ENCODE assay signal across 8 cellular contexts in the genomic region with DNA sequence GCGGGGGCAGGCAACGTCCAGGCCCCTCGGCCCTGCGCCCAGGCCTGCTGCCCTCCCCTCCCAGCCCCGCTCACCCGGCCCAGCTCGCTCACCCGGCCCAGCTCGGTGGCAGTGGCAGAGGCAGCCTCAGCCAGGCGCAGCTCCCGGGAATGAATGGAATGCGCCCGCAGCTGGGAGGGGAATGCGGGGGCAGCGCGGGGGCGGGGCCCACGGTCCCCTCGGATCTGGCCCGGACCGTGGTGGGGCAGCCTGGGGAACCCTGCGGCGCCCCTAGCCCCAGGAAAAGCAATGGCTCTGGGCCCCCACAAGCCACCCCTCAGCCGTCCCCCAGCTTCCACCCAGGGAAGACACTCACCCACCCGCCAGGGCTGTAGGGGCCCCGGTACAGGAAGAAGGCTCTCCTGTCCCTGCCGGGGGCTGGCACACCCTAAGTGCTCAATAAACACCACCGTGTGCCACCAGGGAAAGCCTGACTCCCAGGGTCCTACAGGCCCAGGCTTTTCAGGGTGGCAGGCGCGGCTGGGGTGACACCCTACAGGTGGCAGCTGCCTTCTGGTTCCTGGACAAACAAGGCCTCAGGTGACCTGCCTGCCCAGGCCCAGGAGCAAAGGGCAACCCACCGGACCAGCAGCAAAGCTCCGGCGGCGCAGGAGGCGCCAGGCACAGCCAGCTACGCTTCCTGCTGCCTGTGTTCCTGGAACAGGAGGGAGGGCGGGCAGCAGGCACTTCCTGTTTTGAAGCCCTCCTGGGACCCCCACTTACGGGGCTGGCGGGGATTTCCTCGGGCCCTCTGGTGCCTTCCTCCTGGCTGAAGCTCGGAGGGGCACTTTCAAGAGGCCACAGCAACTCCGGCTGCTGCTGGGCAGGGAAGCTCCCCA. TPM values are rescaled to one million over a fixed set of nuclear protein-coding genes. Genes with fewer than 3 reads are reported as not detected.
DNase-seq lines count a peak whose midpoint lies in the region; ATAC-seq and TF ChIP-seq lines count a peak whose summit lies in the region.

No MANE protein-coding gene starts in this region.

- TF ChIP-seq CTCF in hepatocyte (IDR thresholded peaks at IDR 0.05; ENCODE audit: poor library complexity) = no peak

- no peak overlapping the region for H2AFZ ChIP-seq in hepatocyte

- WGBS in hepatocyte (ENCODE audit: low lambda C conversion rate, missing lambda C conversion rate) = 15% methylated on average over 24 of the region's 42 CpGs

- no peak overlapping the region for H3K4me3 ChIP-seq in hepatocyte
- H3K4me3 ChIP-seq in skeletal muscle tissue (ENCODE audit: low read length in 3 of 3) = peak overlapping the region in 1 of 3 donors; percentile 49

- peak overlapping the region; percentile 83 for H3K4me2 ChIP-seq in hepatocyte

- H3K36me3 ChIP-seq in hepatocyte (replicated peaks; ENCODE audit: insufficient read depth, low read depth) = no peaks in the 10 kb centered on the region
- peaks cover 12 to 15% (median 14%) of the 10 kb centered on the region in 3 donors for H3K36me3 ChIP-seq in skeletal muscle tissue (ENCODE audit: control insufficient read depth in 3 of 3, insufficient read depth in 3 of 3, low read length in 3 of 3)

- H3K9me3 ChIP-seq in hepatocyte (ENCODE audit: low read depth) = no peaks in the 10 kb centered on the region
- no peaks in the 10 kb centered on the region for H3K9me3 ChIP-seq in skeletal muscle tissue (ENCODE audit: control insufficient read depth in 3 of 3, low read length in 3 of 3)

- H3K9me2 ChIP-seq in hepatocyte (replicated peaks; ENCODE audit: insufficient read depth) = no peaks in the 10 kb centered on the region

- H4K20me1 ChIP-seq in hepatocyte (ENCODE audit: insufficient read depth, poor library complexity, severe bottlenecking) = peaks cover 76% of the 10 kb centered on the region

- H3K9ac ChIP-seq in skeletal muscle tissue (ENCODE audit: low read depth in 1 of 3, low read length in 3 of 3) = peak overlapping the region in 2 of 3 donors; percentile 40 to 43

- peaks cover 97% of the 10 kb centered on the region for H3K79me2 ChIP-seq in hepatocyte

- peak; percentile 89 for DNase-seq in HT-29 (ENCODE audit: low spot score)
- DNase-seq in amniotic epithelial cell (ENCODE audit: low read depth) = peak; percentile 84
- DNase-seq in hepatocyte (ENCODE audit: low spot score) = peak; percentile 86
- no peak for DNase-seq in MV-4-11 (lab: John Stamatoyannopoulos, UW)
- DNase-seq in activated naive CD4-positive, alpha-beta T cell treated with anti-CD3 and anti-CD28 coated beads, Interleukin-2, amount 50 U/mL, for 16 hours = no peak
- DNase-seq in NCI-H526 treated with DMSO at 0.1 percent for 48 hours (lab: John Stamatoyannopoulos, UW) = no peak

- H3K27ac ChIP-seq in hepatocyte (peak overlapping the region; percentile 99), skeletal muscle tissue (ENCODE audit: low read depth, low read length) (peak overlapping the region; percentile 51)

- no peak for ATAC-seq in HG03095 (IDR thresholded peaks at IDR 0.05; ENCODE audit: unreplicated experiment)

- H3K4me1 ChIP-seq in hepatocyte (ENCODE audit: insufficient read depth) (peaks cover 58% of the 10 kb centered on the region), skeletal muscle tissue (ENCODE audit: control insufficient read depth in 3 of 3, insufficient read depth in 3 of 3, low read length in 3 of 3) (peaks cover 14 to 22% (median 17%) of the 10 kb centered on the region in 3 donors)

- H3K27me3 ChIP-seq in hepatocyte (no peaks in the 10 kb centered on the region), skeletal muscle tissue (ENCODE audit: control insufficient read depth in 3 of 3, insufficient read depth in 3 of 3, low read length in 3 of 3) (peaks cover 0 to 7% (median 0%) of the 10 kb centered on the region in 3 donors)

RNA-seq across cellular contexts. Expression of a gene that starts 13.8 kb away (rescaled TPM):
- 247 and 252 TPM in 2 replicates for total RNA-seq in HT-29 (2014; rRNA removed; shearing (Covaris generic))
- 91.4 and 113 TPM in 2 replicates for total RNA-seq in hepatocyte
- polyA plus RNA-seq in hepatocyte = 147 and 158 TPM in 2 replicates
- total RNA-seq in skeletal muscle tissue = 48.5 TPM

RNA-seq across cellular contexts. Expression of a gene that starts 23.5 kb away (rescaled TPM):
- total RNA-seq in HT-29 (2014; rRNA removed; shearing (Covaris generic)) = 1.6 and 2.2 TPM in 2 replicates
- total RNA-seq in hepatocyte = 1.4 and 2.3 TPM in 2 replicates
- 0.62 and 1.1 TPM in 2 replicates for polyA plus RNA-seq in hepatocyte
- 3.1 TPM for total RNA-seq in skeletal muscle tissue

RNA-seq across cellular contexts. Expression of a gene that starts 32.2 kb away (rescaled TPM):
- 6.6 and 6.7 TPM in 2 replicates for total RNA-seq in HT-29 (2014; rRNA removed; shearing (Covaris generic))
- total RNA-seq in hepatocyte (12.5 and 13.8 TPM in 2 replicates), skeletal muscle tissue (18.8 TPM)
- polyA plus RNA-seq in hepatocyte = 33.8 and 51.4 TPM in 2 replicates

RNA-seq across cellular contexts. Expression of a gene that starts 33.1 kb away (rescaled TPM):
- 4.5 and 5.2 TPM in 2 replicates for total RNA-seq in HT-29 (2014; rRNA removed; shearing (Covaris generic))
- total RNA-seq in hepatocyte (3.1 and 3.3 TPM in 2 replicates), skeletal muscle tissue (1.0 TPM)
- polyA plus RNA-seq in hepatocyte = 8.7 and 9.0 TPM in 2 replicates

RNA-seq across cellular contexts. Expression of a gene that starts 42.6 kb away (rescaled TPM):
- total RNA-seq in HT-29 (2014; rRNA removed; shearing (Covaris generic)) = 62.6 and 63.3 TPM in 2 replicates
- total RNA-seq in hepatocyte (21.5 and 23.8 TPM in 2 replicates), skeletal muscle tissue (8.9 TPM)
- polyA plus RNA-seq in hepatocyte = 30.2 and 40.5 TPM in 2 replicates

Comparison
In these comparisons a context has a peak if more than half of its experiments do, and no peak if none do; other contexts are left out.
1. DNase-seq: peak in HT-29 (single experiment), amniotic epithelial cell (single experiment) and hepatocyte (single experiment); none in MV-4-11 (single experiment), activated naive CD4-positive, alpha-beta T cell treated with anti-CD3 and anti-CD28 coated beads, Interleukin-2, amount 50 U/mL, for 16 hours (single experiment) and NCI-H526 treated with DMSO at 0.1 percent for 48 hours (single experiment).